ENCODE assay signal across 20 cellular contexts in the genomic region with DNA sequence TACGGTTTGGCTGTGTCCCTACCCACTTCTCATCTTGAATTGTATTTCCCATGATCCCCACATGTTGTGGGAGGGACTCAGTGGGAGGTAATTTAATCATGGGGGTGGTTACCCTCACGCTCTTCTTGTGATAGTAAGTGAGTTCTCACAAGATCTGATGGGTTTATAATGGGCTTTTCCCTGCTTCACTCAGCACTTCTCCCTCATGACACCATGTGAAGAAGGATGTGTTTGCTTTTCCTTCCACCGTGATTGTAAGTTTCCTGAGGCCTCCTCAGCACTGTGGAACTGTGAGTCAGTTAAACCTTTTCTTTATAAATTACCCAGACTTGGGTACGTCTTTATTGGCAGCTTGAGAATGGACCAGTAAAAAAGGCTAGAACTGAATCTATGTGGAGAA.
"Had no signal": no experiment of that assay in that cellular context is flagged by ENCODE, and none has a peak within 500 bp of the region (broad histone marks: within the 10 kb centered on the region; RNA-seq: fewer than 3 reads in every experiment).

No MANE protein-coding gene starts in this region.

- DNase-seq: activated B cell treated with CpG ODN at 0.5 μM for 24 hours; activated CD4-positive, alpha-beta T cell treated with anti-CD3 and anti-CD28 coated beads for 1 hour; activated CD4-positive, alpha-beta T cell treated with anti-CD3 and anti-CD28 coated beads, Interleukin-2, amount 50 U/mL, for 4 hours; activated CD8-positive, alpha-beta memory T cell treated with anti-CD3 and anti-CD28 coated beads, Interleukin-2, amount 50 U/mL, for 4 hours; activated effector memory CD4-positive, alpha-beta T cell treated with Interleukin-2 at 50 U/mL for 16 hours; activated naive CD4-positive, alpha-beta T cell; adrenal gland; anterior cingulate cortex; cerebellar nuclear complex; NCI-H1092; NCI-H1417 treated with DMSO at 0.1 percent for 48 hours; NCI-H187; NCI-H2081; NCI-H510A treated with DMSO at 0.1 percent for 48 hours; Peyer's patch; Right ventricle myocardium superior; SJCRH30; SK-N-SH; T-helper 9 cell had no signal

- H3K4me1 Mint-ChIP-seq: activated B cell treated with CpG ODN at 0.5 μM for 24 hours had no signal

- H3K36me3 Mint-ChIP-seq: activated naive CD8-positive, alpha-beta T cell had no signal

- H3K9me3 Mint-ChIP-seq: activated B cell treated with CpG ODN at 0.5 μM for 24 hours had no signal

- H3K27me3 Mint-ChIP-seq: activated naive CD8-positive, alpha-beta T cell had no signal

- H3K27ac Mint-ChIP-seq: activated B cell treated with CpG ODN at 0.5 μM for 24 hours had no signal

- H3K4me3 Mint-ChIP-seq: activated B cell treated with CpG ODN at 0.5 μM for 24 hours; activated naive CD8-positive, alpha-beta T cell had no signal
